In genomic region chr20:32528291-32528891, GRCh38 we compare ENCODE assay signal across 9 cellular contexts. TPM values are rescaled to one million over a fixed set of nuclear protein-coding genes. Genes with fewer than 3 reads are reported as not detected.
DNase-seq lines count a peak whose midpoint lies in the region; ATAC-seq lines count a peak whose summit lies in the region.
"Had no signal": no experiment of that assay in that cellular context is flagged by ENCODE, and none has a peak within 500 bp of the region (broad histone marks: within the 10 kb centered on the region; RNA-seq: fewer than 3 reads in every experiment).

No MANE protein-coding gene starts in this region.

- peak overlapping the region; percentile 32 for H3K4me3 Mint-ChIP-seq in natural killer cell treated with Interleukin-12 subunit alpha and Interleukin-12 subunit beta and Interleukin-15 and Interleukin-18, amount 100 ng/mL, for 72 hours
- H3K4me3 Mint-ChIP-seq: nephron had no signal

- DNase-seq in DMS79 treated with DMSO at 0.1 percent for 48 hours (lab: John Stamatoyannopoulos, UW) = peak; percentile 94
- peak; percentile 67 to 73 for DNase-seq in NCI-H187 (lab: John Stamatoyannopoulos, UW)
- peak; percentile 60 for DNase-seq in natural killer cell treated with Interleukin-12 subunit alpha and Interleukin-12 subunit beta and Interleukin-15 and Interleukin-18, amount 100 ng/mL, for 72 hours (ENCODE audit: low spot score)
- no peak for DNase-seq in cerebellum (ENCODE audit: low spot score)
- DNase-seq in NCI-H146 (lab: John Stamatoyannopoulos, UW) = no peak

- H3K27ac ChIP-seq in angular gyrus (ENCODE audit: low read depth, low read length) = peak overlapping the region; percentile 82
- H3K27ac ChIP-seq: HL-60 had no signal

- H3K4me1 Mint-ChIP-seq in natural killer cell treated with Interleukin-12 subunit alpha and Interleukin-12 subunit beta and Interleukin-15 and Interleukin-18, amount 100 ng/mL, for 72 hours (ENCODE audit: low read depth in 2 of 2) = peaks cover 44 to 64% of the 10 kb centered on the region in 2 donors

- no peaks in the 10 kb centered on the region for H3K9me3 Mint-ChIP-seq in natural killer cell treated with Interleukin-12 subunit alpha and Interleukin-12 subunit beta and Interleukin-15 and Interleukin-18, amount 100 ng/mL, for 72 hours
- H3K9me3 Mint-ChIP-seq: nephron had no signal

- H3K36me3 Mint-ChIP-seq in natural killer cell treated with Interleukin-12 subunit alpha and Interleukin-12 subunit beta and Interleukin-15 and Interleukin-18, amount 100 ng/mL, for 72 hours = no peaks in the 10 kb centered on the region

- peak in 1 of 2 donors; percentile 45 for ATAC-seq in natural killer cell treated with Interleukin-12 subunit alpha and Interleukin-12 subunit beta and Interleukin-15 and Interleukin-18, amount 100 ng/mL, for 72 hours
- no peak for ATAC-seq in GM18511 (IDR thresholded peaks at IDR 0.05; ENCODE audit: unreplicated experiment)

- peak overlapping the region; percentile 56 to 89 for H3K27ac Mint-ChIP-seq in natural killer cell treated with Interleukin-12 subunit alpha and Interleukin-12 subunit beta and Interleukin-15 and Interleukin-18, amount 100 ng/mL, for 72 hours

- H3K27me3 Mint-ChIP-seq in natural killer cell treated with Interleukin-12 subunit alpha and Interleukin-12 subunit beta and Interleukin-15 and Interleukin-18, amount 100 ng/mL, for 72 hours = no peaks in the 10 kb centered on the region

RNA-seq across cellular contexts. Expression of gene NOL4L, which starts 56.7 kb away (rescaled TPM):
- total RNA-seq in natural killer cell treated with Interleukin-12 subunit alpha and Interleukin-12 subunit beta and Interleukin-15 and Interleukin-18, amount 100 ng/mL, for 72 hours = 10 to 100 TPM; 20.0 to 20.1 TPM
- 33.0 TPM for total RNA-seq in cerebellum

Comparison
In these comparisons a context has a peak if more than half of its experiments do, and no peak if none do; other contexts are left out.
1. DNase-seq: peak in DMS79 treated with DMSO at 0.1 percent for 48 hours (single experiment), NCI-H187 (2 of 2) and natural killer cell treated with Interleukin-12 subunit alpha and Interleukin-12 subunit beta and Interleukin-15 and Interleukin-18, amount 100 ng/mL, for 72 hours (single experiment); none in cerebellum (single experiment) and NCI-H146 (single experiment).